In the genomic region with DNA sequence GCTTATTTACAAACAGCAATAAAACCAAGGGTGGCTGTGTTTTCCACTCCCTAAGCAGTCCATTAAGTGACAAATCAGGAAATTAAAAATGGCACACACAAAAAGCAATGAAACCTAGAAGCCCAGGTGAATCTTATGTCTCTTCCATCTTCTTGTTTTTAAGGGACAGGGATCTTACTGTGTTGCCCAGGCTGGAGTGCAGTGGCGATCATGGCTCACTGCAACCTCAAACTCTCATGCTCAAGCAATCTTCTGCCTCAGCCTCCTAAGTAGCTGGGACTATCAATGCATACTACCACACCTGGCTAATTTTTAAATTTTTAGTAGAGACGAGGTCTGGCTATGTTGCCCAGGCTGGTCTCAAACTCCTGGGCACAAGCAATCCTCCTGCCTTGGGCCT, we compare ENCODE assay signal across 11 cellular contexts. TPM values are rescaled to one million over a fixed set of nuclear protein-coding genes. Genes with fewer than 3 reads are reported as not detected.
A peak's percentile ranks its signal among the peaks of the same experiment; 100 is the strongest.
DNase-seq lines count a peak whose midpoint lies in the region; ATAC-seq and TF ChIP-seq lines count a peak whose summit lies in the region.
"Had no signal": no experiment of that assay in that cellular context is flagged by ENCODE, and none has a peak within 500 bp of the region (broad histone marks: within the 10 kb centered on the region; RNA-seq: fewer than 3 reads in every experiment).

No MANE protein-coding gene starts in this region.

- H3K79me2 ChIP-seq in hepatocyte = peaks cover 53% of the 10 kb centered on the region

- no TSS peak for BruUV-seq in MCF 10A (replicated peaks; lab: Mats Ljungman, UMichigan)

- intact Hi-C loops in breast epithelium (cut with DNase I; ENCODE audit: low total_unique reads) (no loop called here), MCF 10A (cut with micrococcal nuclease) (no loop called here)

- H3K9me3 Mint-ChIP-seq in MCF 10A (ENCODE audit: unreplicated experiment) = no peaks in the 10 kb centered on the region

- H3K27ac Mint-ChIP-seq in MCF 10A (ENCODE audit: low read depth, unreplicated experiment) = no peak overlapping the region

- H2AFZ ChIP-seq in hepatocyte = no peak overlapping the region

- H3K36me3 Mint-ChIP-seq in MCF 10A (ENCODE audit: insufficient read depth, unreplicated experiment) = no peaks in the 10 kb centered on the region

- 93% methylated on average over 2 of the region's 2 CpGs for WGBS in hepatocyte (ENCODE audit: low lambda C conversion rate, missing lambda C conversion rate)

- DNase-seq in breast epithelium (ENCODE audit: low spot score in 2 of 2) (no peak), MCF 10A (ENCODE audit: unreplicated experiment) (no peak), hepatocyte (ENCODE audit: low spot score) (no peak), thoracic aorta (ENCODE audit: low spot score) (no peak), DMS79 treated with DMSO at 0.1 percent for 48 hours (lab: John Stamatoyannopoulos, UW) (no peak)
- DNase-seq: activated CD4-positive, CD25-positive, alpha-beta regulatory T cell; left colon; NCI-H1930 had no signal

- ATAC-seq in thoracic aorta (ENCODE audit: insufficient number of reproducible peaks, low FRiP score, low read depth) (no peak), HG03460 (IDR thresholded peaks at IDR 0.05; ENCODE audit: unreplicated experiment) (no peak), GM21367 (IDR thresholded peaks at IDR 0.05; ENCODE audit: unreplicated experiment) (no peak)
- ATAC-seq: left colon had no signal

- no peaks in the 10 kb centered on the region for H3K9me2 ChIP-seq in hepatocyte (replicated peaks; ENCODE audit: insufficient read depth)

- no peak for TF ChIP-seq CTCF in breast epithelium (IDR thresholded peaks at IDR 0.05)
- TF ChIP-seq CTCF in MCF 10A (IDR thresholded peaks at IDR 0.05; ENCODE audit: unreplicated experiment) = no peak
- TF ChIP-seq CTCF in WI38 (IDR thresholded peaks at IDR 0.05; ENCODE audit: low read depth, low read length) = no peak
- TF ChIP-seq CTCF in hepatocyte (IDR thresholded peaks at IDR 0.05; ENCODE audit: poor library complexity) = no peak
- no peak for TF ChIP-seq CTCF in thoracic aorta (IDR thresholded peaks at IDR 0.05)

- peak overlapping the region; percentile 64 for H3K4me2 ChIP-seq in hepatocyte

- POLR2A ChIA-PET in MCF 10A (lab: Yijun Ruan, JAX) = interaction anchor here (0.7 to 3.8 kb wide), 7 partner anchors 14 to 287 kb away, joined by 4 to 59 read pairs (median 12); partner anchors contain the start of gene COX14

- TF ChIP-seq POLR2A in breast epithelium (IDR thresholded peaks at IDR 0.05) = no peak

- H3K4me1 Mint-ChIP-seq in MCF 10A (ENCODE audit: insufficient read depth, unreplicated experiment) = peaks cover 28% of the 10 kb centered on the region

- H3K9me3 ChIP-seq in breast epithelium = no peaks in the 10 kb centered on the region
- no peaks in the 10 kb centered on the region for H3K9me3 ChIP-seq in hepatocyte (ENCODE audit: low read depth)
- no peaks in the 10 kb centered on the region for H3K9me3 ChIP-seq in thoracic aorta

- CTCF ChIA-PET in MCF 10A (lab: Yijun Ruan, JAX) = interaction anchor here (1.4 kb wide), 1 partner anchor 95 kb away, joined by 4 read pairs; no protein-coding TSS in a partner anchor

- H3K27me3 ChIP-seq in breast epithelium (no peaks in the 10 kb centered on the region), hepatocyte (no peaks in the 10 kb centered on the region), thoracic aorta (replicated peaks; ENCODE audit: insufficient read depth) (no peaks in the 10 kb centered on the region)

- H3K4me3 ChIP-seq in breast epithelium (peak overlapping the region; percentile 51 to 68 (median 55)), WI38 (ENCODE audit: low read depth, low read length) (peak overlapping the region; percentile 97), hepatocyte (no peak overlapping the region), thoracic aorta (peak overlapping the region; percentile 76)

- no peaks in the 10 kb centered on the region for H3K27me3 Mint-ChIP-seq in MCF 10A (ENCODE audit: insufficient read depth, unreplicated experiment)

- no peak overlapping the region for H3K4me3 Mint-ChIP-seq in MCF 10A (ENCODE audit: unreplicated experiment)

- H3K36me3 ChIP-seq in breast epithelium (no peaks in the 10 kb centered on the region), hepatocyte (replicated peaks; ENCODE audit: insufficient read depth, low read depth) (no peaks in the 10 kb centered on the region), thoracic aorta (no peaks in the 10 kb centered on the region)

- H4K20me1 ChIP-seq in hepatocyte (ENCODE audit: insufficient read depth, poor library complexity, severe bottlenecking) = no peaks in the 10 kb centered on the region

- H3K27ac ChIP-seq in breast epithelium (peak overlapping the region; percentile 81 to 87), hepatocyte (peak overlapping the region; percentile 91), thoracic aorta (peak overlapping the region; percentile 82 to 91)

- H3K4me1 ChIP-seq in breast epithelium (peaks cover 0 to 5% of the 10 kb centered on the region in 2 donors), hepatocyte (ENCODE audit: insufficient read depth) (peaks cover 6% of the 10 kb centered on the region), thoracic aorta (ENCODE audit: control insufficient read depth in 1 of 2, low read depth in 2 of 2) (peaks cover 44 to 69% of the 10 kb centered on the region in 2 donors)

RNA-seq across cellular contexts. Expression of gene CERS5, which starts 52.4 kb away (rescaled TPM):
- total RNA-seq in breast epithelium (10 to 100 TPM; 25.0 to 40.1 (median 32.4) TPM), MCF 10A (2022) (56.8 and 58.1 TPM in 2 replicates), hepatocyte (38.8 and 43.3 TPM in 2 replicates), thoracic aorta (10 to 100 TPM; 34.6 to 73.5 TPM)
- 53.3 and 69.0 TPM in 2 replicates for polyA plus RNA-seq in hepatocyte
